ENCODE assay signal across 22 cellular contexts in the genomic region with DNA sequence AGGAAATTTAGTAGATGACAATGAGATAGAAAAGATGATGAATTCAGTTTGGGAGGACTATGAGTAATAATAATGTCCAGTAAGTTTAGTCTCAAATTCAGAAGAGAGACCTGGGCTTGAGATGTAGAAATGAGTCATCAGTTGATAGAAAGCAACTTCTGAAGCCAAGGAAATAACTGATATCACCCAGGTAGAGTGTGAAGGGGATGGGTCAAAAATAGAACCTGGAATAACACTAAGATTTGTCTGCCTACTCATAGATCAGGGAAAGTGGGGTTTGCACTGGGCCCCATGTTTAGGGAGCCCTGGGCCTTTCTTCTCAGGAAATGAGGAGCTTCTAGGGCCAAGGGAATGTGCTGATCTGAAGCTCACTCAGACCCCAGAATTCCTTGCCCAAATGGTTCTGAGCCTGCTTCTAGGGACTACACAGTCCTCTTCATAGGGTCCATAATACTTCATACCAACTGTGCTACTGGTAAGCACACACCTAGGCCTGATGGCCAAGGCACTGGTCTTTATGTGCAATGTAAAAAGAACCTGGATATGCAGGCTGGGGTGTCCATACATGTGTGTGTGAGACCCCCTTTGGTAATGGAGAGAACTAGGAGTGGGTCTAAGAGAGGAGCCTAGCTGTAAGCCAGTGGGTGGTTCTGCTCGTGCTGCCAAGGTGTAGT.
DNase-seq lines count a peak whose midpoint lies in the region; ATAC-seq, FAIRE-seq and TF ChIP-seq lines count a peak whose summit lies in the region.
"Had no signal": no experiment of that assay in that cellular context is flagged by ENCODE, and none has a peak within 500 bp of the region (broad histone marks: within the 10 kb centered on the region; RNA-seq: fewer than 3 reads in every experiment).

No MANE protein-coding gene starts in this region.

- H3K9me2 ChIP-seq in PC-3 (replicated peaks; ENCODE audit: low read length) = no peaks in the 10 kb centered on the region

- in situ Hi-C loops in GM12878 (cut with MboI) = loop anchor here (25.0 kb wide), 1 partner anchor 1727 kb away; no protein-coding TSS in a partner anchor

- SMC1A ChIA-PET in GM12878 (lab: Charles Lee; ENCODE audit: uncharacterized antibody, unreplicated experiment) = interaction anchor here (0.6 to 21.1 kb wide), 16 partner anchors 9 to 233 kb away, joined by 3 to 430 read pairs (median 3); a partner anchor contains a TSS

- DNase-seq in GM12878 (ENCODE audit: low read depth, low spot score) = no peak
- no peak for DNase-seq in PC-3
- DNase-seq in GDM1 (lab: John Stamatoyannopoulos, UW) = no peak
- no peak for DNase-seq in sciatic nerve (ENCODE audit: low spot score)
- no peak for DNase-seq in left lobe of liver (ENCODE audit: low spot score)
- DNase-seq: activated CD4-positive, alpha-beta T cell treated with anti-CD3 and anti-CD28 coated beads, Interleukin-2, amount 50 U/mL, for 48 hours; activated effector memory CD4-positive, alpha-beta T cell treated with Interleukin-2 at 50 U/mL for 16 hours; cortex of kidney; HFFc6; mesenchymal stem cell; NCI-H1930; NCI-H524 treated with DMSO at 0.1 percent for 48 hours; right lobe of liver; stimulated activated CD4-positive, alpha-beta T cell treated with anti-CD3 and anti-CD28 coated beads, Interleukin-2, amount 100 ng/mL, for 24 hours; testis had no signal

- no peak overlapping the region for H3K4me3 ChIP-seq in GM12878
- H3K4me3 ChIP-seq in PC-3 (ENCODE audit: low read length) = no peak overlapping the region
- H3K4me3 ChIP-seq: right lobe of liver, testis had no signal

- intact Hi-C loops in GM12878 (cut with micrococcal nuclease; ENCODE audit: unreplicated experiment) = loop anchor here (5.0 to 10.0 kb wide), 3 partner anchors 233 to 2005 kb away; no protein-coding TSS in a partner anchor
- intact Hi-C loops in PC-3 (cut with micrococcal nuclease) = no loop called here
- intact Hi-C loops in sciatic nerve (cut with DNase I) = no loop called here

- TF ChIP-seq EP300 in GM12878 (IDR thresholded peaks at IDR 0.05; ENCODE audit: borderline replicate concordance in 1 of 2, control insufficient read depth in 1 of 2, low read depth in 2 of 2, low read length in 2 of 2) = no peak

- no peaks in the 10 kb centered on the region for H3F3A ChIP-seq in PC-3 (ENCODE audit: low read length, unreplicated experiment)

- no peak for TF ChIP-seq RAD21 in GM12878 (IDR thresholded peaks at IDR 0.05; ENCODE audit: insufficient read depth, low read depth, low read length)

- RAD21 ChIA-PET in GM12878 (lab: Charles Lee; ENCODE audit: unreplicated experiment) = interaction anchor here (1.8 to 1.9 kb wide), 2 partner anchors 9 to 138 kb away, joined by 7 read pairs; no protein-coding TSS in a partner anchor

- H3K9ac ChIP-seq in GM12878 (ENCODE audit: control insufficient read depth, insufficient read depth, low read length) (no peak overlapping the region), PC-3 (ENCODE audit: low read length) (no peak overlapping the region)

- ATAC-seq in GM18498 (IDR thresholded peaks at IDR 0.05; ENCODE audit: unreplicated experiment) (peak; percentile 40), GM18868 (IDR thresholded peaks at IDR 0.05; ENCODE audit: unreplicated experiment) (peak; percentile 62), HG02870 (IDR thresholded peaks at IDR 0.05; ENCODE audit: unreplicated experiment) (peak; percentile 58), GM12878 (peak; percentile 35), PC-3 (no peak), sciatic nerve (no peak), left lobe of liver (no peak)
- ATAC-seq: esophagus mucosa, right lobe of liver, SK-N-SH treated with all-trans-retinoic acid at 6 μM for 48 hours had no signal

- no TSS peak for BruUV-seq in GM12878 (replicated peaks; lab: Mats Ljungman, UMichigan)
- no TSS peak for BruUV-seq in PC-3 (replicated peaks; lab: Mats Ljungman, UMichigan)

- peak; percentile 58; the same call in 1 of the 2 replicates for TF ChIP-seq POLR2A in GM12878 (IDR thresholded peaks at IDR 0.05; ENCODE audit: low read depth, low read length)

- POLR2A ChIA-PET in GM12878 (lab: Charles Lee) = interaction anchor here (0.9 to 1.5 kb wide), 3 partner anchors 9 to 28 kb away, joined by 3 to 4 read pairs (median 3); no protein-coding TSS in a partner anchor
- POLR2A ChIA-PET in PC-3 (lab: Charles Lee; ENCODE audit: unreplicated experiment) = no interaction called here

- no peak overlapping the region; the same call in 1 of the 2 replicates for H3K4me2 ChIP-seq in GM12878 (ENCODE audit: control insufficient read depth, insufficient read depth)
- no peak overlapping the region for H3K4me2 ChIP-seq in PC-3 (ENCODE audit: low read length)

- H3K27ac ChIP-seq in GM12878 (ENCODE audit: control insufficient read depth, insufficient read depth) (peak overlapping the region; percentile 16), PC-3 (ENCODE audit: low read length) (no peak overlapping the region)
- H3K27ac ChIP-seq: right lobe of liver, testis had no signal

- H3K27me3 ChIP-seq in GM12878 (replicated peaks in 1 of 2; ENCODE audit: control insufficient read depth in 2 of 2, insufficient read depth in 2 of 2, low read length in 1 of 2) = no peaks in the 10 kb centered on the region
- no peaks in the 10 kb centered on the region for H3K27me3 ChIP-seq in PC-3 (ENCODE audit: low read length)
- H3K27me3 ChIP-seq: right lobe of liver, testis had no signal

- peaks cover 12 to 52% of the 10 kb centered on the region in 2 experiments for H3K36me3 ChIP-seq in GM12878 (ENCODE audit: control insufficient read depth in 2 of 2, insufficient read depth in 2 of 2, low read length in 1 of 2)
- no peaks in the 10 kb centered on the region for H3K36me3 ChIP-seq in PC-3 (ENCODE audit: low read depth, low read length)
- H3K36me3 ChIP-seq: right lobe of liver had no signal

- WGBS in GM12878 (ENCODE audit: insufficient coverage, insufficient replicate concordance, low lambda C conversion rate, missing lambda C conversion rate) = 100% methylated on average over 1 of the region's 1 CpG

- H2AFZ ChIP-seq in GM12878 (ENCODE audit: control insufficient read depth, low read depth, low read length) (no peak overlapping the region), PC-3 (ENCODE audit: low read length) (no peak overlapping the region)

- H3K9me3 ChIP-seq in GM12878 (replicated peaks; ENCODE audit: control insufficient read depth, insufficient read depth, low read length) = no peaks in the 10 kb centered on the region; the same call in 2 of the 3 replicates
- no peaks in the 10 kb centered on the region for H3K9me3 ChIP-seq in PC-3 (ENCODE audit: low read length)
- H3K9me3 ChIP-seq: right lobe of liver, testis had no signal

- TF ChIP-seq CTCF in GM12878 (IDR thresholded peaks at IDR 0.05 in 2 of 3, conservative IDR thresholded peaks at IDR 0.05 in 1 of 3; ENCODE audit: control insufficient read depth in 2 of 3, extremely low read depth in 1 of 3, insufficient read depth in 1 of 3, low read depth in 3 of 3, low read length in 3 of 3) (no peak), PC-3 (conservative IDR thresholded peaks at IDR 0.05; ENCODE audit: low read depth, low read length) (no peak)

- H3K4me1 ChIP-seq in GM12878 (ENCODE audit: control insufficient read depth, insufficient read depth, low read length) (peaks cover 20% of the 10 kb centered on the region), PC-3 (ENCODE audit: insufficient read depth, low read length) (no peaks in the 10 kb centered on the region)
- H3K4me1 ChIP-seq: right lobe of liver, testis had no signal

- no peak for FAIRE-seq in GM12878 (lab: Jason Lieb, UNC)
- FAIRE-seq: islet of Langerhans, RCC 7860 had no signal

- H4K20me1 ChIP-seq in GM12878 (ENCODE audit: control insufficient read depth, insufficient read depth) (peaks cover 3% of the 10 kb centered on the region; the same call in 1 of the 2 replicates), PC-3 (ENCODE audit: low read length) (no peaks in the 10 kb centered on the region)

- peaks cover 97% of the 10 kb centered on the region for H3K79me2 ChIP-seq in GM12878 (ENCODE audit: control insufficient read depth, insufficient read depth, low read length)
- no peaks in the 10 kb centered on the region for H3K79me2 ChIP-seq in PC-3 (ENCODE audit: low read length)

- CTCF ChIA-PET in GM12878 (lab: Yijun Ruan, JAX) = interaction anchor here (0.7 to 1.4 kb wide), 4 partner anchors 25 to 221 kb away, joined by 3 to 4 read pairs (median 4); no protein-coding TSS in a partner anchor
- CTCF ChIA-PET in PC-3 (lab: Charles Lee) = no interaction called here

TF ChIP-seq in GM12878, 131 proteins besides CTCF, POLR2A, EP300 and RAD21 (continues in another document):
- TF ChIP-seq POLR2AphosphoS5 (IDR thresholded peaks at IDR 0.05; ENCODE audit: low read length) (0 out of 2 replicates have a peak, but pooled peaks have one; percentile 63), NR2C1 (IDR thresholded peaks at IDR 0.05) (no peak), TBL1XR1 (IDR thresholded peaks at IDR 0.05; ENCODE audit: low read depth, low read length) (no peak), ZNF622 (IDR thresholded peaks at IDR 0.05) (no peak), BCL11A (IDR thresholded peaks at IDR 0.05; ENCODE audit: low read depth, low read length) (no peak), SMAD1 (IDR thresholded peaks at IDR 0.05; ENCODE audit: low read depth, partially characterized antibody) (no peak), CREB1 (IDR thresholded peaks at IDR 0.05; ENCODE audit: low read depth) (no peak), HCFC1 (IDR thresholded peaks at IDR 0.05; ENCODE audit: low read length) (no peak), IKZF1 (conservative IDR thresholded peaks at IDR 0.05) (0 out of 2 replicates have a peak, but pooled peaks have one; percentile 20), ZBED1 (IDR thresholded peaks at IDR 0.05; ENCODE audit: borderline replicate concordance) (no peak), POLR2AphosphoS2 (IDR thresholded peaks at IDR 0.05; ENCODE audit: low read depth, low read length) (peak; percentile 76)
- TF ChIP-seq, protein P1, sequence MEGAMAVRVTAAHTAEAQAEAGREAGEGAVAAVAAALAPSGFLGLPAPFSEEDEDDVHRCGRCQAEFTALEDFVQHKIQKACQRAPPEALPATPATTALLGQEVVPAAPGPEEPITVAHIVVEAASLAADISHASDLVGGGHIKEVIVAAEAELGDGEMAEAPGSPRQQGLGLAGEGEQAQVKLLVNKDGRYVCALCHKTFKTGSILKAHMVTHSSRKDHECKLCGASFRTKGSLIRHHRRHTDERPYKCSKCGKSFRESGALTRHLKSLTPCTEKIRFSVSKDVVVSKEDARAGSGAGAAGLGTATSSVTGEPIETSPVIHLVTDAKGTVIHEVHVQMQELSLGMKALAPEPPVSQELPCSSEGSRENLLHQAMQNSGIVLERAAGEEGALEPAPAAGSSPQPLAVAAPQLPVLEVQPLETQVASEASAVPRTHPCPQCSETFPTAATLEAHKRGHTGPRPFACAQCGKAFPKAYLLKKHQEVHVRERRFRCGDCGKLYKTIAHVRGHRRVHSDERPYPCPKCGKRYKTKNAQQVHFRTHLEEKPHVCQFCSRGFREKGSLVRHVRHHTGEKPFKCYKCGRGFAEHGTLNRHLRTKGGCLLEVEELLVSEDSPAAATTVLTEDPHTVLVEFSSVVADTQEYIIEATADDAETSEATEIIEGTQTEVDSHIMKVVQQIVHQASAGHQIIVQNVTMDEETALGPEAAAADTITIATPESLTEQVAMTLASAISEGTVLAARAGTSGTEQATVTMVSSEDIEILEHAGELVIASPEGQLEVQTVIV (IDR thresholded peaks at IDR 0.05; ENCODE audit: borderline replicate concordance, partially characterized antibody) = no peak

Comparison
In these comparisons a context has a peak if more than half of its experiments do, and no peak if none do; other contexts are left out.
1. ATAC-seq: peak in GM18498 (single experiment), GM18868 (single experiment), HG02870 (single experiment) and GM12878 (single experiment); none in PC-3 (single experiment), sciatic nerve (single experiment) and left lobe of liver (single experiment).